Comparison of ENCODE assay signal across 8 cellular contexts in genomic region chr17:17235212-17236174, GRCh38. TPM values are rescaled to one million over a fixed set of nuclear protein-coding genes. Genes with fewer than 3 reads are reported as not detected.
DNase-seq lines count a peak whose midpoint lies in the region; ATAC-seq, FAIRE-seq and TF ChIP-seq lines count a peak whose summit lies in the region.

No MANE protein-coding gene starts in this region.

- 44 to 46% methylated on average over 19 of the region's 19 CpGs for WGBS in esophagus, 2 donors

- intact Hi-C loops in sciatic nerve (cut with DNase I), result no loop called here

- FAIRE-seq in RCC 7860 (lab: Jason Lieb, UNC), result no peak

- H3K27ac ChIP-seq in esophagus (ENCODE audit: low read depth in 2 of 2, low read length in 1 of 2) (peak overlapping the region in 1 of 2 donors; percentile 95), neutrophil (peak overlapping the region; percentile 91)

- H3K4me3 ChIP-seq in esophagus (ENCODE audit: low read depth in 1 of 2, low read length in 2 of 2) (peak overlapping the region; percentile 92 to 96), neutrophil (ENCODE audit: low read depth in 1 of 2, low read length in 1 of 2) (peak overlapping the region; percentile 79 to 93)

- DNase-seq in DMS53 (lab: John Stamatoyannopoulos, UW) (peak; percentile 43), DMS53 treated with DMSO at 0.1 percent for 48 hours (lab: John Stamatoyannopoulos, UW; ENCODE audit: unreplicated experiment) (no peak), RCC 7860 (ENCODE audit: low spot score) (peak; percentile 70), iPS-NIHi7 (ENCODE audit: extremely low spot score) (no peak), midbrain (lab: John Stamatoyannopoulos, UW) (no peak), sciatic nerve (ENCODE audit: low spot score) (no peak)

- no peak for ATAC-seq in sciatic nerve

- H3K4me1 ChIP-seq in esophagus (ENCODE audit: control insufficient read depth in 2 of 2, insufficient read depth in 2 of 2, low read length in 1 of 2), result peaks cover 3 to 4% of the 10 kb centered on the region in 2 donors
- peaks cover 20 to 24% of the 10 kb centered on the region in 2 experiments for H3K4me1 ChIP-seq in neutrophil (ENCODE audit: control insufficient read depth in 1 of 2, insufficient read depth in 1 of 2, low read depth in 1 of 2, low read length in 1 of 2)

- H3K36me3 ChIP-seq in esophagus (ENCODE audit: control insufficient read depth in 2 of 2, insufficient read depth in 2 of 2, low read length in 1 of 2) (peaks cover 0 to 16% of the 10 kb centered on the region in 2 donors), neutrophil (peaks cover 23% of the 10 kb centered on the region)

- TF ChIP-seq CTCF in neutrophil (IDR thresholded peaks at IDR 0.05), result no peak

- H3K9me3 ChIP-seq in esophagus (ENCODE audit: control insufficient read depth in 2 of 2, insufficient read depth in 1 of 2, low read depth in 1 of 2, low read length in 1 of 2) (peaks cover 0 to 2% of the 10 kb centered on the region in 2 donors), neutrophil (no peaks in the 10 kb centered on the region)

- no peaks in the 10 kb centered on the region for H3K27me3 ChIP-seq in esophagus (ENCODE audit: control insufficient read depth in 1 of 2, insufficient read depth in 2 of 2, low read length in 2 of 2)
- H3K27me3 ChIP-seq in neutrophil, result no peaks in the 10 kb centered on the region

RNA-seq across cellular contexts. Expression of gene FLCN, which starts 1.5 kb away (rescaled TPM):
- polyA plus RNA-seq in esophagus, result 10 to 100 TPM; 10.3 to 16.3 TPM
- total RNA-seq in sciatic nerve, result 59.1 TPM

RNA-seq across cellular contexts. Expression of gene PLD6, which starts 29.4 kb away (rescaled TPM):
- polyA plus RNA-seq in esophagus, result 1 to 10 TPM; 1.2 TPM
- total RNA-seq in sciatic nerve, result 7.6 TPM

RNA-seq across cellular contexts. Expression of gene COPS3, which starts 45.6 kb away (rescaled TPM):
- 10 to 100 TPM; 19.2 to 58.3 TPM for polyA plus RNA-seq in esophagus
- total RNA-seq in sciatic nerve, result 46.8 TPM

Comparison
In these comparisons a context has a peak if more than half of its experiments do, and no peak if none do; other contexts are left out.
1. DNase-seq: peak in DMS53 (single experiment) and RCC 7860 (single experiment); none in DMS53 treated with DMSO at 0.1 percent for 48 hours (single experiment), iPS-NIHi7 (single experiment), midbrain (single experiment) and sciatic nerve (single experiment).